In genomic region chrX:28550331-28550872, GRCh38 we compare ENCODE assay signal across 16 cellular contexts. TPM values are rescaled to one million over a fixed set of nuclear protein-coding genes. Genes with fewer than 3 reads are reported as not detected.
A peak's percentile ranks its signal among the peaks of the same experiment; 100 is the strongest.
DNase-seq lines count a peak whose midpoint lies in the region; TF ChIP-seq lines count a peak whose summit lies in the region.
"Had no signal": no experiment of that assay in that cellular context is flagged by ENCODE, and none has a peak within 500 bp of the region (broad histone marks: within the 10 kb centered on the region; RNA-seq: fewer than 3 reads in every experiment).

No MANE protein-coding gene starts in this region.

- 20% methylated on average over 8 of the region's 8 CpGs for WGBS in SK-N-SH (ENCODE audit: low lambda C conversion rate)

- H3K9me3 ChIP-seq in SK-N-SH, result no peaks in the 10 kb centered on the region
- peaks cover 25% of the 10 kb centered on the region for H3K9me3 ChIP-seq in Karpas-422 (ENCODE audit: low read length)
- H3K9me3 ChIP-seq: A549, Caco-2 had no signal

- no peaks in the 10 kb centered on the region for H3K27me3 ChIP-seq in SK-N-SH (ENCODE audit: insufficient read depth)
- no peaks in the 10 kb centered on the region for H3K27me3 ChIP-seq in Karpas-422 (ENCODE audit: low read length)

- H4K20me1 ChIP-seq in SK-N-SH (ENCODE audit: insufficient read depth) (no peaks in the 10 kb centered on the region), Karpas-422 (ENCODE audit: insufficient read depth, low read depth, low read length) (no peaks in the 10 kb centered on the region)

- no peaks in the 10 kb centered on the region for H3F3A ChIP-seq in SK-N-SH (replicated peaks; ENCODE audit: insufficient read depth)

- CTCF ChIA-PET in SK-N-SH (lab: Yijun Ruan, JAX), result interaction anchor here (1.2 kb wide), 1 partner anchor 11 kb away, joined by 4 read pairs; no protein-coding TSS in a partner anchor

- POLR2A ChIA-PET in SK-N-SH (lab: Yijun Ruan, JAX), result no interaction called here

- no peak overlapping the region for H3K4me3 ChIP-seq in SK-N-SH (ENCODE audit: low read depth in 2 of 2, low read length in 1 of 2)
- no peak overlapping the region for H3K4me3 ChIP-seq in epithelial cell of proximal tubule (ENCODE audit: low read depth, low read length)
- no peak overlapping the region for H3K4me3 ChIP-seq in Karpas-422 (ENCODE audit: low read length)
- H3K4me3 ChIP-seq: A549 had no signal

- peak; percentile 23 for TF ChIP-seq CTCF in C4-2B (conservative IDR thresholded peaks at IDR 0.05)
- TF ChIP-seq CTCF in LNCAP (IDR thresholded peaks at IDR 0.05), result peak; percentile 14; the same call in 1 of the 2 replicates
- peak; percentile 44 for TF ChIP-seq CTCF in SK-N-SH (IDR thresholded peaks at IDR 0.05)
- TF ChIP-seq CTCF in epithelial cell of proximal tubule (conservative IDR thresholded peaks at IDR 0.05; ENCODE audit: low read depth, low read length), result peak; percentile 23

- H3K4me1 ChIP-seq in SK-N-SH (ENCODE audit: control insufficient read depth in 1 of 2, insufficient read depth in 2 of 2, low read depth in 1 of 2, low read length in 1 of 2), result no peaks in the 10 kb centered on the region
- no peaks in the 10 kb centered on the region for H3K4me1 ChIP-seq in Karpas-422 (ENCODE audit: low read length)
- H3K4me1 ChIP-seq: A549, Caco-2 had no signal

- H3K79me2 ChIP-seq in SK-N-SH (ENCODE audit: insufficient read depth) (no peaks in the 10 kb centered on the region), Karpas-422 (ENCODE audit: low read length) (no peaks in the 10 kb centered on the region)

- H2AFZ ChIP-seq in SK-N-SH (ENCODE audit: low read depth), result no peak overlapping the region
- no peak overlapping the region for H2AFZ ChIP-seq in Karpas-422 (ENCODE audit: low read length)

- H3K36me3 ChIP-seq in SK-N-SH (replicated peaks in 1 of 2; ENCODE audit: control insufficient read depth in 1 of 2, insufficient read depth in 2 of 2, low read length in 1 of 2) (no peaks in the 10 kb centered on the region), Karpas-422 (ENCODE audit: insufficient read depth, low read length) (no peaks in the 10 kb centered on the region)

- no peak for TF ChIP-seq EP300 in SK-N-SH (IDR thresholded peaks at IDR 0.05; ENCODE audit: borderline replicate concordance in 1 of 2, low read depth in 1 of 2, low read length in 1 of 2)

- no peak overlapping the region for H3K9ac ChIP-seq in SK-N-SH
- no peak overlapping the region for H3K9ac ChIP-seq in Karpas-422 (ENCODE audit: low read length)

- TF ChIP-seq RAD21 in SK-N-SH (IDR thresholded peaks at IDR 0.05; ENCODE audit: low read length), result no peak

- H3K27ac ChIP-seq in C4-2B (no peak overlapping the region), SK-N-SH (ENCODE audit: low read depth in 2 of 2, low read length in 1 of 2) (no peak overlapping the region), Karpas-422 (ENCODE audit: low read length) (no peak overlapping the region)
- H3K27ac ChIP-seq: A549 had no signal

- H3K9me2 ChIP-seq in SK-N-SH (no peaks in the 10 kb centered on the region), Karpas-422 (replicated peaks; ENCODE audit: insufficient read depth, low read length) (no peaks in the 10 kb centered on the region)

- peak; percentile 2 for DNase-seq in SK-N-SH
- no peak for DNase-seq in epithelial cell of proximal tubule (ENCODE audit: low read depth)
- no peak for DNase-seq in SIG-M5 (lab: John Stamatoyannopoulos, UW)
- no peak for DNase-seq in UCSD-AML1 (lab: John Stamatoyannopoulos, UW; ENCODE audit: unreplicated experiment)
- DNase-seq in Karpas-422, result no peak
- no peak for DNase-seq in NCI-H1436 (lab: John Stamatoyannopoulos, UW)
- DNase-seq: Caco-2, DMS79, GOT3, NCI-H1436 treated with DMSO at 0.1 percent for 48 hours, NCI-H2227 treated with DMSO at 0.1 percent for 48 hours, Right ventricle myocardium superior had no signal

- H3K4me2 ChIP-seq in SK-N-SH (no peak overlapping the region), Karpas-422 (ENCODE audit: low read depth, low read length, poor library complexity, severe bottlenecking) (no peak overlapping the region)
- H3K4me2 ChIP-seq: A549 had no signal

TF ChIP-seq in SK-N-SH, 30 proteins besides CTCF, POLR2A, EP300 and RAD21:
- no peak for TF ChIP-seq NFIC (IDR thresholded peaks at IDR 0.05; ENCODE audit: borderline replicate concordance)
- TF ChIP-seq SMC3 (IDR thresholded peaks at IDR 0.05; ENCODE audit: low read depth, low read length), result no peak
- no peak for TF ChIP-seq CHD2 (IDR thresholded peaks at IDR 0.05; ENCODE audit: low read length, partially characterized antibody)
- TF ChIP-seq REST (IDR thresholded peaks at IDR 0.05; ENCODE audit: low read depth, low read length), result no peak
- no peak for TF ChIP-seq FOSL2 (IDR thresholded peaks at IDR 0.05; ENCODE audit: borderline replicate concordance, low read depth)
- no peak for TF ChIP-seq RCOR1 (IDR thresholded peaks at IDR 0.05; ENCODE audit: low read length)
- no peak for TF ChIP-seq ELF1 (IDR thresholded peaks at IDR 0.05)
- TF ChIP-seq MXI1 (IDR thresholded peaks at IDR 0.05; ENCODE audit: low read depth, low read length), result no peak
- no peak for TF ChIP-seq JUND (IDR thresholded peaks at IDR 0.05)
- TF ChIP-seq GABPA (IDR thresholded peaks at IDR 0.05; ENCODE audit: low read depth), result no peak
- no peak for TF ChIP-seq PBX3 (IDR thresholded peaks at IDR 0.05)

RNA-seq across cellular contexts. Expression of gene IL1RAPL1, which starts 36.8 kb away (rescaled TPM):
- 2.8 and 4.5 TPM in 2 replicates for polyA plus RNA-seq in SK-N-SH (2012; rRNA removed)
- 3.2 and 3.5 TPM in 2 replicates for polyA plus RNA-seq in SK-N-SH (2012; cell fraction: cytosol; rRNA removed)
- polyA plus RNA-seq in SK-N-SH (2012; cell fraction: nucleus; rRNA removed), result 2.4 and 4.2 TPM in 2 replicates
- not detected in 2 replicates for total RNA-seq in epithelial cell of proximal tubule
- not detected in 2 replicates for total RNA-seq in Karpas-422 (2014; rRNA removed; shearing (Covaris generic); ENCODE audit: low replicate concordance)
- total RNA-seq: Caco-2, G401 had no signal
- polyA plus RNA-seq: A549 had no signal
